1 cellular context compared by ENCODE assay signal in genomic region chr5:67222243-67223033, GRCh38.
TF ChIP-seq lines count a peak whose summit lies in the region.

No MANE protein-coding gene starts in this region.

TF ChIP-seq in HepG2, 621 proteins besides CTCF, POLR2A, EP300 and RAD21:
- TF ChIP-seq SNAI1 (CRISPR knock-in tag; IDR thresholded peaks at IDR 0.05; ENCODE audit: borderline replicate concordance) (no peak), ZMAT3 (CRISPR knock-in tag; conservative IDR thresholded peaks at IDR 0.05) (no peak), PRPF4 (IDR thresholded peaks at IDR 0.05; ENCODE audit: low read depth, low read length, poor library complexity, severe bottlenecking) (no peak)
